Comparison of ENCODE assay signal across 1 cellular context in genomic region chr12:92141585-92142244, GRCh38.
TF ChIP-seq lines count a peak whose summit lies in the region.

No MANE protein-coding gene starts in this region.

TF ChIP-seq in GM12878, 131 proteins besides CTCF, POLR2A, EP300 and RAD21 (continued from another document and continues in another):
- TF ChIP-seq, protein P1, sequence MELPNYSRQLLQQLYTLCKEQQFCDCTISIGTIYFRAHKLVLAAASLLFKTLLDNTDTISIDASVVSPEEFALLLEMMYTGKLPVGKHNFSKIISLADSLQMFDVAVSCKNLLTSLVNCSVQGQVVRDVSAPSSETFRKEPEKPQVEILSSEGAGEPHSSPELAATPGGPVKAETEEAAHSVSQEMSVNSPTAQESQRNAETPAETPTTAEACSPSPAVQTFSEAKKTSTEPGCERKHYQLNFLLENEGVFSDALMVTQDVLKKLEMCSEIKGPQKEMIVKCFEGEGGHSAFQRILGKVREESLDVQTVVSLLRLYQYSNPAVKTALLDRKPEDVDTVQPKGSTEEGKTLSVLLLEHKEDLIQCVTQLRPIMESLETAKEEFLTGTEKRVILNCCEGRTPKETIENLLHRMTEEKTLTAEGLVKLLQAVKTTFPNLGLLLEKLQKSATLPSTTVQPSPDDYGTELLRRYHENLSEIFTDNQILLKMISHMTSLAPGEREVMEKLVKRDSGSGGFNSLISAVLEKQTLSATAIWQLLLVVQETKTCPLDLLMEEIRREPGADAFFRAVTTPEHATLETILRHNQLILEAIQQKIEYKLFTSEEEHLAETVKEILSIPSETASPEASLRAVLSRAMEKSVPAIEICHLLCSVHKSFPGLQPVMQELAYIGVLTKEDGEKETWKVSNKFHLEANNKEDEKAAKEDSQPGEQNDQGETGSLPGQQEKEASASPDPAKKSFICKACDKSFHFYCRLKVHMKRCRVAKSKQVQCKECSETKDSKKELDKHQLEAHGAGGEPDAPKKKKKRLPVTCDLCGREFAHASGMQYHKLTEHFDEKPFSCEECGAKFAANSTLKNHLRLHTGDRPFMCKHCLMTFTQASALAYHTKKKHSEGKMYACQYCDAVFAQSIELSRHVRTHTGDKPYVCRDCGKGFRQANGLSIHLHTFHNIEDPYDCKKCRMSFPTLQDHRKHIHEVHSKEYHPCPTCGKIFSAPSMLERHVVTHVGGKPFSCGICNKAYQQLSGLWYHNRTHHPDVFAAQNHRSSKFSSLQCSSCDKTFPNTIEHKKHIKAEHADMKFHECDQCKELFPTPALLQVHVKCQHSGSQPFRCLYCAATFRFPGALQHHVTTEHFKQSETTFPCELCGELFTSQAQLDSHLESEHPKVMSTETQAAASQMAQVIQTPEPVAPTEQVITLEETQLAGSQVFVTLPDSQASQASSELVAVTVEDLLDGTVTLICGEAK (IDR thresholded peaks at IDR 0.05; ENCODE audit: borderline replicate concordance), result 0 out of 2 replicates have a peak, but pooled peaks have one; percentile 12
- TF ChIP-seq SUZ12 (IDR thresholded peaks at IDR 0.05; ENCODE audit: unreplicated experiment), result no peak
- TF ChIP-seq REST (IDR thresholded peaks at IDR 0.05; ENCODE audit: low read depth, low read length), result no peak
- TF ChIP-seq, protein P2, sequence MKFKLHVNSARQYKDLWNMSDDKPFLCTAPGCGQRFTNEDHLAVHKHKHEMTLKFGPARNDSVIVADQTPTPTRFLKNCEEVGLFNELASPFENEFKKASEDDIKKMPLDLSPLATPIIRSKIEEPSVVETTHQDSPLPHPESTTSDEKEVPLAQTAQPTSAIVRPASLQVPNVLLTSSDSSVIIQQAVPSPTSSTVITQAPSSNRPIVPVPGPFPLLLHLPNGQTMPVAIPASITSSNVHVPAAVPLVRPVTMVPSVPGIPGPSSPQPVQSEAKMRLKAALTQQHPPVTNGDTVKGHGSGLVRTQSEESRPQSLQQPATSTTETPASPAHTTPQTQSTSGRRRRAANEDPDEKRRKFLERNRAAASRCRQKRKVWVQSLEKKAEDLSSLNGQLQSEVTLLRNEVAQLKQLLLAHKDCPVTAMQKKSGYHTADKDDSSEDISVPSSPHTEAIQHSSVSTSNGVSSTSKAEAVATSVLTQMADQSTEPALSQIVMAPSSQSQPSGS (IDR thresholded peaks at IDR 0.05; ENCODE audit: low read length), result peak; percentile 26; the same call in 1 of the 2 replicates
- TF ChIP-seq BHLHE40 (IDR thresholded peaks at IDR 0.05; ENCODE audit: borderline replicate concordance in 1 of 2, low read depth in 2 of 2, low read length in 1 of 2), result no peak
- TF ChIP-seq, protein P3, sequence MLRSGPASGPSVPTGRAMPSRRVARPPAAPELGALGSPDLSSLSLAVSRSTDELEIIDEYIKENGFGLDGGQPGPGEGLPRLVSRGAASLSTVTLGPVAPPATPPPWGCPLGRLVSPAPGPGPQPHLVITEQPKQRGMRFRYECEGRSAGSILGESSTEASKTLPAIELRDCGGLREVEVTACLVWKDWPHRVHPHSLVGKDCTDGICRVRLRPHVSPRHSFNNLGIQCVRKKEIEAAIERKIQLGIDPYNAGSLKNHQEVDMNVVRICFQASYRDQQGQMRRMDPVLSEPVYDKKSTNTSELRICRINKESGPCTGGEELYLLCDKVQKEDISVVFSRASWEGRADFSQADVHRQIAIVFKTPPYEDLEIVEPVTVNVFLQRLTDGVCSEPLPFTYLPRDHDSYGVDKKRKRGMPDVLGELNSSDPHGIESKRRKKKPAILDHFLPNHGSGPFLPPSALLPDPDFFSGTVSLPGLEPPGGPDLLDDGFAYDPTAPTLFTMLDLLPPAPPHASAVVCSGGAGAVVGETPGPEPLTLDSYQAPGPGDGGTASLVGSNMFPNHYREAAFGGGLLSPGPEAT (IDR thresholded peaks at IDR 0.05; ENCODE audit: low read depth), result no peak
- no peak for TF ChIP-seq ZZZ3 (IDR thresholded peaks at IDR 0.05; ENCODE audit: control insufficient read depth, insufficient read length, low read depth)
- no peak for TF ChIP-seq SUPT20H (IDR thresholded peaks at IDR 0.05; ENCODE audit: borderline replicate concordance, control insufficient read depth, low read depth, low read length)
- TF ChIP-seq, protein P4, sequence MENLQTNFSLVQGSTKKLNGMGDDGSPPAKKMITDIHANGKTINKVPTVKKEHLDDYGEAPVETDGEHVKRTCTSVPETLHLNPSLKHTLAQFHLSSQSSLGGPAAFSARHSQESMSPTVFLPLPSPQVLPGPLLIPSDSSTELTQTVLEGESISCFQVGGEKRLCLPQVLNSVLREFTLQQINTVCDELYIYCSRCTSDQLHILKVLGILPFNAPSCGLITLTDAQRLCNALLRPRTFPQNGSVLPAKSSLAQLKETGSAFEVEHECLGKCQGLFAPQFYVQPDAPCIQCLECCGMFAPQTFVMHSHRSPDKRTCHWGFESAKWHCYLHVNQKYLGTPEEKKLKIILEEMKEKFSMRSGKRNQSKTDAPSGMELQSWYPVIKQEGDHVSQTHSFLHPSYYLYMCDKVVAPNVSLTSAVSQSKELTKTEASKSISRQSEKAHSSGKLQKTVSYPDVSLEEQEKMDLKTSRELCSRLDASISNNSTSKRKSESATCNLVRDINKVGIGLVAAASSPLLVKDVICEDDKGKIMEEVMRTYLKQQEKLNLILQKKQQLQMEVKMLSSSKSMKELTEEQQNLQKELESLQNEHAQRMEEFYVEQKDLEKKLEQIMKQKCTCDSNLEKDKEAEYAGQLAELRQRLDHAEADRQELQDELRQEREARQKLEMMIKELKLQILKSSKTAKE (IDR thresholded peaks at IDR 0.05; ENCODE audit: low read depth, poor library complexity, severe bottlenecking), result peak; percentile 42
- TF ChIP-seq TCF12 (IDR thresholded peaks at IDR 0.05; ENCODE audit: low read depth, low read length), result no peak
- TF ChIP-seq EED (IDR thresholded peaks at IDR 0.05; ENCODE audit: low read depth), result no peak
- no peak for TF ChIP-seq DPF2 (IDR thresholded peaks at IDR 0.05)
- no peak for TF ChIP-seq STAT1 (conservative IDR thresholded peaks at IDR 0.05)
- no peak for TF ChIP-seq CBX3 (IDR thresholded peaks at IDR 0.05; ENCODE audit: borderline replicate concordance, low read depth)
- no peak for TF ChIP-seq TARDBP (IDR thresholded peaks at IDR 0.05; ENCODE audit: borderline replicate concordance)
- TF ChIP-seq USF1 (IDR thresholded peaks at IDR 0.05; ENCODE audit: borderline replicate concordance, extremely low read length, insufficient read depth, low read depth, low read length), result no peak
- TF ChIP-seq IKZF2 (IDR thresholded peaks at IDR 0.05), result no peak
- no peak for TF ChIP-seq JUND (IDR thresholded peaks at IDR 0.05; ENCODE audit: low read depth, low read length)
- no peak for TF ChIP-seq CBFB (IDR thresholded peaks at IDR 0.05; ENCODE audit: low read depth)
- no peak for TF ChIP-seq MTA3 (IDR thresholded peaks at IDR 0.05; ENCODE audit: borderline replicate concordance, low read length)
- no peak for TF ChIP-seq ZBTB4 (CRISPR knock-in tag; IDR thresholded peaks at IDR 0.05)
- TF ChIP-seq, protein P5, sequence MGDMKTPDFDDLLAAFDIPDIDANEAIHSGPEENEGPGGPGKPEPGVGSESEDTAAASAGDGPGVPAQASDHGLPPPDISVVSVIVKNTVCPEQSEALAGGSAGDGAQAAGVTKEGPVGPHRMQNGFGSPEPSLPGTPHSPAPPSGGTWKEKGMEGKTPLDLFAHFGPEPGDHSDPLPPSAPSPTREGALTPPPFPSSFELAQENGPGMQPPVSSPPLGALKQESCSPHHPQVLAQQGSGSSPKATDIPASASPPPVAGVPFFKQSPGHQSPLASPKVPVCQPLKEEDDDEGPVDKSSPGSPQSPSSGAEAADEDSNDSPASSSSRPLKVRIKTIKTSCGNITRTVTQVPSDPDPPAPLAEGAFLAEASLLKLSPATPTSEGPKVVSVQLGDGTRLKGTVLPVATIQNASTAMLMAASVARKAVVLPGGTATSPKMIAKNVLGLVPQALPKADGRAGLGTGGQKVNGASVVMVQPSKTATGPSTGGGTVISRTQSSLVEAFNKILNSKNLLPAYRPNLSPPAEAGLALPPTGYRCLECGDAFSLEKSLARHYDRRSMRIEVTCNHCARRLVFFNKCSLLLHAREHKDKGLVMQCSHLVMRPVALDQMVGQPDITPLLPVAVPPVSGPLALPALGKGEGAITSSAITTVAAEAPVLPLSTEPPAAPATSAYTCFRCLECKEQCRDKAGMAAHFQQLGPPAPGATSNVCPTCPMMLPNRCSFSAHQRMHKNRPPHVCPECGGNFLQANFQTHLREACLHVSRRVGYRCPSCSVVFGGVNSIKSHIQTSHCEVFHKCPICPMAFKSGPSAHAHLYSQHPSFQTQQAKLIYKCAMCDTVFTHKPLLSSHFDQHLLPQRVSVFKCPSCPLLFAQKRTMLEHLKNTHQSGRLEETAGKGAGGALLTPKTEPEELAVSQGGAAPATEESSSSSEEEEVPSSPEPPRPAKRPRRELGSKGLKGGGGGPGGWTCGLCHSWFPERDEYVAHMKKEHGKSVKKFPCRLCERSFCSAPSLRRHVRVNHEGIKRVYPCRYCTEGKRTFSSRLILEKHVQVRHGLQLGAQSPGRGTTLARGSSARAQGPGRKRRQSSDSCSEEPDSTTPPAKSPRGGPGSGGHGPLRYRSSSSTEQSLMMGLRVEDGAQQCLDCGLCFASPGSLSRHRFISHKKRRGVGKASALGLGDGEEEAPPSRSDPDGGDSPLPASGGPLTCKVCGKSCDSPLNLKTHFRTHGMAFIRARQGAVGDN (IDR thresholded peaks at IDR 0.05), result no peak
- TF ChIP-seq MEF2A (IDR thresholded peaks at IDR 0.05; ENCODE audit: insufficient read depth, low read depth, low read length), result no peak
- no peak for TF ChIP-seq PAX8 (IDR thresholded peaks at IDR 0.05)
- no peak for TF ChIP-seq YY1 (IDR thresholded peaks at IDR 0.05; ENCODE audit: low read depth, low read length)
- TF ChIP-seq MTA2 (IDR thresholded peaks at IDR 0.05; ENCODE audit: low read depth), result no peak
- no peak for TF ChIP-seq PKNOX1 (IDR thresholded peaks at IDR 0.05)
- TF ChIP-seq ZBED1 (IDR thresholded peaks at IDR 0.05; ENCODE audit: borderline replicate concordance), result no peak
- TF ChIP-seq, protein P6, sequence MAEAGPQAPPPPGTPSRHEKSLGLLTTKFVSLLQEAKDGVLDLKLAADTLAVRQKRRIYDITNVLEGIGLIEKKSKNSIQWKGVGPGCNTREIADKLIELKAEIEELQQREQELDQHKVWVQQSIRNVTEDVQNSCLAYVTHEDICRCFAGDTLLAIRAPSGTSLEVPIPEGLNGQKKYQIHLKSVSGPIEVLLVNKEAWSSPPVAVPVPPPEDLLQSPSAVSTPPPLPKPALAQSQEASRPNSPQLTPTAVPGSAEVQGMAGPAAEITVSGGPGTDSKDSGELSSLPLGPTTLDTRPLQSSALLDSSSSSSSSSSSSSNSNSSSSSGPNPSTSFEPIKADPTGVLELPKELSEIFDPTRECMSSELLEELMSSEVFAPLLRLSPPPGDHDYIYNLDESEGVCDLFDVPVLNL (IDR thresholded peaks at IDR 0.05; ENCODE audit: low read depth, low read length), result no peak
- TF ChIP-seq ZNF207 (IDR thresholded peaks at IDR 0.05; ENCODE audit: borderline replicate concordance), result no peak
- TF ChIP-seq HCFC1 (IDR thresholded peaks at IDR 0.05; ENCODE audit: low read length), result no peak
- no peak for TF ChIP-seq PAX5 (IDR thresholded peaks at IDR 0.05; ENCODE audit: borderline replicate concordance, low read depth, low read length)
